ENCODE assay signal across 10 cellular contexts in genomic region chr20:4962257-4962855, GRCh38. TPM values are rescaled to one million over a fixed set of nuclear protein-coding genes. Genes with fewer than 3 reads are reported as not detected.
A peak's percentile ranks its signal among the peaks of the same experiment; 100 is the strongest.
DNase-seq lines count a peak whose midpoint lies in the region; ATAC-seq and TF ChIP-seq lines count a peak whose summit lies in the region.
"Had no signal": no experiment of that assay in that cellular context is flagged by ENCODE, and none has a peak within 500 bp of the region (broad histone marks: within the 10 kb centered on the region; RNA-seq: fewer than 3 reads in every experiment).

No MANE protein-coding gene starts in this region.

- no peaks in the 10 kb centered on the region for H3K9me3 Mint-ChIP-seq in Caco-2 (ENCODE audit: unreplicated experiment)
- H3K9me3 Mint-ChIP-seq in activated naive CD4-positive, alpha-beta T cell treated with anti-CD3 and anti-CD28 coated beads, Interleukin-2, amount 50 U/mL, for 72 hours, result peaks cover 3 to 5% of the 10 kb centered on the region in 2 donors

- intact Hi-C loops in Caco-2 (cut with micrococcal nuclease; ENCODE audit: unreplicated experiment), result no loop called here
- intact Hi-C loops in stomach (cut with DNase I; ENCODE audit: low total_unique reads), result no loop called here

- peak overlapping the region; percentile 18 for H3K27ac Mint-ChIP-seq in Caco-2 (ENCODE audit: unreplicated experiment)
- H3K27ac Mint-ChIP-seq in activated naive CD4-positive, alpha-beta T cell treated with anti-CD3 and anti-CD28 coated beads, Interleukin-2, amount 50 U/mL, for 72 hours, result peak overlapping the region; percentile 86 to 97

- no peaks in the 10 kb centered on the region for H3K79me1 ChIP-seq in trophoblast cell (ENCODE audit: low read length)

- H3K9me2 ChIP-seq in SU-DHL-6 (replicated peaks; ENCODE audit: insufficient read depth, low read length), result no peaks in the 10 kb centered on the region

- H3K36me3 Mint-ChIP-seq in Caco-2 (ENCODE audit: insufficient read depth, unreplicated experiment), result peaks cover 7% of the 10 kb centered on the region
- H3K36me3 Mint-ChIP-seq in activated naive CD4-positive, alpha-beta T cell treated with anti-CD3 and anti-CD28 coated beads, Interleukin-2, amount 50 U/mL, for 72 hours, result peaks cover 4 to 10% of the 10 kb centered on the region in 2 donors

- H3K79me2 ChIP-seq in SU-DHL-6 (ENCODE audit: insufficient read depth, low read length) (peaks cover 21% of the 10 kb centered on the region), trophoblast cell (ENCODE audit: control insufficient read depth, insufficient read depth, low read length, poor library complexity) (no peaks in the 10 kb centered on the region)

- no TSS peak for BruUV-seq in Caco-2 (replicated peaks; lab: Mats Ljungman, UMichigan)

- H3F3A ChIP-seq in SU-DHL-6 (ENCODE audit: insufficient read depth), result peaks cover 6% of the 10 kb centered on the region; the same call in 1 of the 2 replicates

- H4K8ac ChIP-seq in trophoblast cell (ENCODE audit: low read depth, low read length), result no peak overlapping the region

- DNase-seq in Caco-2 (no peak), trophoblast cell (peak in 1 of 2 donors; percentile 34), NCI-H2227 (lab: John Stamatoyannopoulos, UW; ENCODE audit: unreplicated experiment) (no peak), stomach (no peak), NCI-H748 (lab: John Stamatoyannopoulos, UW; ENCODE audit: unreplicated experiment) (no peak)
- DNase-seq in activated naive CD4-positive, alpha-beta T cell treated with anti-CD3 and anti-CD28 coated beads, Interleukin-2, amount 50 U/mL, for 72 hours (ENCODE audit: low spot score in 2 of 2), result no peak
- DNase-seq: DMS79 treated with DMSO at 0.1 percent for 48 hours, SJCRH30 had no signal

- H3K4ac ChIP-seq in trophoblast cell (ENCODE audit: low read depth, low read length), result no peak overlapping the region

- CTCF ChIA-PET in Caco-2 (lab: Charles Lee), result interaction anchor here (1.4 kb wide), 1 partner anchor 204 kb away, joined by 4 read pairs; no protein-coding TSS in a partner anchor

- H2BK120ac ChIP-seq in trophoblast cell (ENCODE audit: insufficient read depth, low read length, poor library complexity), result no peak overlapping the region

- H3K9ac ChIP-seq in SU-DHL-6 (ENCODE audit: low read length) (no peak overlapping the region), trophoblast cell (ENCODE audit: low read length) (no peak overlapping the region)

- H3K4me2 ChIP-seq in SU-DHL-6 (ENCODE audit: low read depth, low read length, poor library complexity, severe bottlenecking), result peak overlapping the region; percentile 30
- no peak overlapping the region for H3K4me2 ChIP-seq in trophoblast cell (ENCODE audit: low read length)

- H2AFZ ChIP-seq in SU-DHL-6 (ENCODE audit: low read depth, low read length, severe bottlenecking) (no peak overlapping the region), trophoblast cell (ENCODE audit: insufficient read depth, low read length, poor library complexity) (no peak overlapping the region)

- no peak overlapping the region for H3K14ac ChIP-seq in trophoblast cell (ENCODE audit: low read length)

- peak overlapping the region; percentile 50 for H3K27ac ChIP-seq in SU-DHL-6 (ENCODE audit: low read depth, low read length)
- H3K27ac ChIP-seq in trophoblast cell (ENCODE audit: low read depth, low read length), result no peak overlapping the region
- H3K27ac ChIP-seq in stomach, result peak overlapping the region in 2 of 5 donors; percentile 1 to 25
- H3K27ac ChIP-seq: SJCRH30 had no signal

- POLR2A ChIA-PET in Caco-2 (lab: Charles Lee), result no interaction called here

- peaks cover 18% of the 10 kb centered on the region for H3K4me1 Mint-ChIP-seq in Caco-2 (ENCODE audit: low read depth, unreplicated experiment)

- H2BK5ac ChIP-seq in trophoblast cell (ENCODE audit: low read depth, low read length, poor library complexity), result no peak overlapping the region

- ATAC-seq in activated naive CD4-positive, alpha-beta T cell treated with anti-CD3 and anti-CD28 coated beads, Interleukin-2, amount 50 U/mL, for 72 hours, result peak; percentile 79 to 91
- ATAC-seq in HG03432 (IDR thresholded peaks at IDR 0.05; ENCODE audit: unreplicated experiment), result no peak

- H3K4me1 ChIP-seq in Caco-2 (peaks cover 21% of the 10 kb centered on the region), trophoblast cell (ENCODE audit: control insufficient read depth in 1 of 2, insufficient read depth in 2 of 2, low read length in 2 of 2) (peaks cover 0 to 5% of the 10 kb centered on the region in 2 experiments), stomach (peaks cover 0 to 24% (median 9%) of the 10 kb centered on the region in 4 donors)
- H3K4me1 ChIP-seq: SJCRH30 had no signal

- H2AK5ac ChIP-seq in trophoblast cell (ENCODE audit: low read length), result no peak overlapping the region

- TF ChIP-seq CTCF in Caco-2 (IDR thresholded peaks at IDR 0.05; ENCODE audit: insufficient read depth in 1 of 2, low read depth in 1 of 2, low read length in 1 of 2, severe bottlenecking in 1 of 2, unreplicated experiment in 1 of 2) (no peak), SU-DHL-6 (IDR thresholded peaks at IDR 0.05; ENCODE audit: insufficient read depth, low read length, poor library complexity, severe bottlenecking) (no peak), stomach (IDR thresholded peaks at IDR 0.05) (no peak)

- no peak overlapping the region for H3K4me3 ChIP-seq in Caco-2 (ENCODE audit: low read depth, low read length)
- no peak overlapping the region for H3K4me3 ChIP-seq in SU-DHL-6 (ENCODE audit: insufficient read depth, low read length, poor library complexity, severe bottlenecking)
- no peak overlapping the region for H3K4me3 ChIP-seq in trophoblast cell (ENCODE audit: low read depth, low read length)
- H3K4me3 ChIP-seq in stomach, result no peak overlapping the region
- H3K4me3 ChIP-seq: SJCRH30 had no signal

- no peaks in the 10 kb centered on the region for H4K20me1 ChIP-seq in SU-DHL-6 (ENCODE audit: low read depth, low read length)

- no peak for TF ChIP-seq EP300 in stomach (IDR thresholded peaks at IDR 0.05)

- H3K9me3 ChIP-seq in Caco-2 (no peaks in the 10 kb centered on the region; the same call in 1 of the 2 replicates), SU-DHL-6 (ENCODE audit: insufficient read depth, low read length) (no peaks in the 10 kb centered on the region), trophoblast cell (ENCODE audit: insufficient read depth, low read depth, low read length) (no peaks in the 10 kb centered on the region), stomach (no peaks in the 10 kb centered on the region)
- H3K9me3 ChIP-seq: SJCRH30 had no signal

- H3K36me3 ChIP-seq in Caco-2 (ENCODE audit: control insufficient read depth, insufficient read depth, low read length), result no peaks in the 10 kb centered on the region
- no peaks in the 10 kb centered on the region for H3K36me3 ChIP-seq in SU-DHL-6 (ENCODE audit: low read length)
- no peaks in the 10 kb centered on the region for H3K36me3 ChIP-seq in trophoblast cell (ENCODE audit: control insufficient read depth in 1 of 2, insufficient read depth in 2 of 2, low read length in 2 of 2)
- H3K36me3 ChIP-seq in stomach, result no peaks in the 10 kb centered on the region
- H3K36me3 ChIP-seq: SJCRH30 had no signal

- H3K23ac ChIP-seq in trophoblast cell (ENCODE audit: low read length), result no peak overlapping the region

- no peak overlapping the region for H4K12ac ChIP-seq in trophoblast cell (ENCODE audit: low read depth, low read length)

- no peaks in the 10 kb centered on the region for H3K27me3 Mint-ChIP-seq in Caco-2 (ENCODE audit: insufficient read depth, unreplicated experiment)

- H2BK12ac ChIP-seq in trophoblast cell (ENCODE audit: low read length), result no peak overlapping the region

- H4K91ac ChIP-seq in trophoblast cell (ENCODE audit: low read depth, low read length), result no peak overlapping the region

- H3K4me3 Mint-ChIP-seq in Caco-2 (ENCODE audit: unreplicated experiment), result no peak overlapping the region

- no CpG with 5 or more reads among the region's 9 CpGs for WGBS in trophoblast cell (ENCODE audit: extremely low coverage, insufficient coverage, insufficient read length)
- 73 to 89% (median 87%) methylated on average over 9 of the region's 9 CpGs for WGBS in stomach, 5 donors

- TF ChIP-seq POLR2A in stomach (IDR thresholded peaks at IDR 0.05), result no peak

- H3K27me3 ChIP-seq in Caco-2 (replicated peaks; ENCODE audit: control insufficient read depth, insufficient read depth, low read length) (no peaks in the 10 kb centered on the region), SU-DHL-6 (ENCODE audit: low read length) (no peaks in the 10 kb centered on the region), trophoblast cell (ENCODE audit: insufficient read depth, low read length) (no peaks in the 10 kb centered on the region), stomach (no peaks in the 10 kb centered on the region)
- H3K27me3 ChIP-seq: SJCRH30 had no signal

- peak overlapping the region; percentile 1 for H3K18ac ChIP-seq in trophoblast cell (ENCODE audit: low read length)

RNA-seq across cellular contexts. Expression of gene SLC23A2, which starts 39.0 kb away (rescaled TPM):
- 26.4 and 37.3 TPM in 2 replicates for total RNA-seq in Caco-2 (2022)
- 10 to 100 TPM; 20.1 to 21.5 TPM for total RNA-seq in activated naive CD4-positive, alpha-beta T cell treated with anti-CD3 and anti-CD28 coated beads, Interleukin-2, amount 50 U/mL, for 72 hours
- 11.9 and 12.4 TPM in 2 replicates for polyA plus RNA-seq in trophoblast cell (2013)
- total RNA-seq in stomach, result 10 to 100 TPM in 3 of 5 donors, 1 to 10 TPM in 2; 2.9 to 58.3 (median 12.9) TPM
- polyA plus RNA-seq in stomach, result 1 to 10 TPM; 2.6 to 3.9 (median 2.8) TPM
